Comparison of ENCODE assay signal across 8 cellular contexts in the genomic region with DNA sequence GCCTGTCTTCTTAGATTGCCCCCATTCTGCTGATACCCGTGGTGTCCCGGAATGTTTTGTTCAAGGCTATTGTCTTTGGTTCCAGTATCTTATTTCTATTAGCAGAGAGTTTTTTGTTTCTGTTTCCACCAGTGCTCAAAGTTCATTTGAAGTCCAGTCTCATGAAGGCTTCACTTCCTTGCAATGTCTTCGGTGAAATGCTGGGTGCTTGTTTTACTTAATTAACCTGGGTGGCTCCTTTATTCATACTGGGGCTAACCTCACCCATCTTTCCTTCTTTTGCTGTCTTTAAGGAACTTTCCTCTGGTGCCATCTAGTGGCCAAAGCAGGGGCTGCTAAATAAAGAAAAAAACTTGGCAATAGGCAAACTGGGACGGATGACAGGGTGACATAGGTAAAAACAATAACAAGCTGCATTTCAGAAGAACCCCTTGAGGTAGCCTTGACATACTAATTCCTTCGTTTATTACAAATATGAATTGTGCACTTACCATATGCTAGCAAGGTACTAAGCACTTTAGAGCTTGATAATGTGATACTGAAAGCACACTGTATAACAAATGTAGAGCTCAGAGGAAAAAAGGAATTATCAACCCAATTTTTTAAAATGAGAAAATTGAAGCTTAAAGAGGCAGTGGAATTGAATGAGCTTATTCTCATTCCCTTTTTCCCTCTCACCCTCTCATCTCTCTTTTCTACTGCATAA. TPM values are rescaled to one million over a fixed set of nuclear protein-coding genes. Genes with fewer than 3 reads are reported as not detected.
DNase-seq lines count a peak whose midpoint lies in the region; ATAC-seq, FAIRE-seq and TF ChIP-seq lines count a peak whose summit lies in the region.

No MANE protein-coding gene starts in this region.

- no peaks in the 10 kb centered on the region for H3K79me2 ChIP-seq in GM12878 (ENCODE audit: control insufficient read depth, insufficient read depth, low read length)

- H2AFZ ChIP-seq in GM12878 (ENCODE audit: control insufficient read depth, low read depth, low read length), result peak overlapping the region; percentile 54

- RAD21 ChIA-PET in GM12878 (lab: Charles Lee; ENCODE audit: unreplicated experiment), result interaction anchor here (0.6 to 6.2 kb wide), 26 partner anchors 11 to 523 kb away, joined by 3 to 57 read pairs (median 4); no protein-coding TSS in a partner anchor

- SMC1A ChIA-PET in GM12878 (lab: Charles Lee; ENCODE audit: uncharacterized antibody, unreplicated experiment), result interaction anchor here (0.6 to 7.2 kb wide), 25 partner anchors 11 to 565 kb away, joined by 3 to 109 read pairs (median 3); a partner anchor contains a TSS

- no peaks in the 10 kb centered on the region for H3K36me3 ChIP-seq in GM12878 (ENCODE audit: control insufficient read depth in 2 of 2, insufficient read depth in 2 of 2, low read length in 1 of 2)

- H4K20me1 ChIP-seq in GM12878 (ENCODE audit: control insufficient read depth, insufficient read depth), result no peaks in the 10 kb centered on the region

- no peaks in the 10 kb centered on the region for H3K4me1 ChIP-seq in GM12878 (ENCODE audit: control insufficient read depth, insufficient read depth, low read length)

- in situ Hi-C loops in GM12878 (cut with MboI), result loop anchor here (5.0 to 10.0 kb wide), 3 partner anchors 92 to 519 kb away; a partner anchor contains a TSS

- TF ChIP-seq RAD21 in GM12878 (IDR thresholded peaks at IDR 0.05; ENCODE audit: insufficient read depth, low read depth, low read length), result peak; percentile 99

- FAIRE-seq in GM12891 (lab: Jason Lieb, UNC) (peak; percentile 84), TTC549 (lab: Jason Lieb, UNC) (peak; percentile 43), GM12878 (lab: Jason Lieb, UNC) (peak; percentile 86)

- TF ChIP-seq CTCF in GM12878 (IDR thresholded peaks at IDR 0.05 in 2 of 3, conservative IDR thresholded peaks at IDR 0.05 in 1 of 3; ENCODE audit: control insufficient read depth in 2 of 3, extremely low read depth in 1 of 3, insufficient read depth in 1 of 3, low read depth in 3 of 3, low read length in 3 of 3), result peak; percentile 82 to 91 (median 90)

- POLR2A ChIA-PET in GM12878 (lab: Charles Lee), result no interaction called here

- ATAC-seq in HG02938 (IDR thresholded peaks at IDR 0.05; ENCODE audit: unreplicated experiment) (peak; percentile 68), GM12878 (peak; percentile 91), GM19467 (IDR thresholded peaks at IDR 0.05; ENCODE audit: unreplicated experiment) (no peak)

- no peak overlapping the region for H3K4me3 ChIP-seq in GM12878

- TF ChIP-seq POLR2A in GM12891 (IDR thresholded peaks at IDR 0.05; ENCODE audit: low read depth, low read length) (no peak), GM12878 (IDR thresholded peaks at IDR 0.05; ENCODE audit: low read depth, low read length) (no peak)

- CTCF ChIA-PET in GM12878 (lab: Yijun Ruan, JAX), result interaction anchor here (0.6 to 4.3 kb wide), 38 partner anchors 11 to 1361 kb away, joined by 3 to 111 read pairs (median 4); a partner anchor contains a TSS

- no peak overlapping the region for H3K27ac ChIP-seq in GM12878 (ENCODE audit: control insufficient read depth, insufficient read depth)

- WGBS in GM12878 (ENCODE audit: insufficient coverage, insufficient replicate concordance, low lambda C conversion rate, missing lambda C conversion rate), result 48% methylated on average over 5 of the region's 5 CpGs

- no peak overlapping the region for H3K9ac ChIP-seq in GM12878 (ENCODE audit: control insufficient read depth, insufficient read depth, low read length)

- H3K4me2 ChIP-seq in GM12878 (ENCODE audit: control insufficient read depth, insufficient read depth), result no peak overlapping the region

- H3K9me3 ChIP-seq in GM12878 (replicated peaks; ENCODE audit: control insufficient read depth, insufficient read depth, low read length), result no peaks in the 10 kb centered on the region

- DNase-seq in GM12891 (ENCODE audit: insufficient read length, low spot score) (no peak), NCI-H2029 treated with DMSO at 0.1 percent for 48 hours (lab: John Stamatoyannopoulos, UW) (peak; percentile 25), GM12878 (ENCODE audit: low read depth, low spot score) (peak; percentile 59), iPS-NIHi7 (ENCODE audit: extremely low spot score) (peak; percentile 63)
- peak; percentile 61 to 80 (median 61) for DNase-seq in stimulated activated CD4-positive, alpha-beta T cell treated with anti-CD3 and anti-CD28 coated beads, Interleukin-12 subunit alpha, Interleukin-12 subunit beta, amount 100 ng/mL, for 48 hours (ENCODE audit: low read depth in 2 of 3, low spot score in 1 of 3)

- TF ChIP-seq EP300 in GM12878 (IDR thresholded peaks at IDR 0.05; ENCODE audit: borderline replicate concordance in 1 of 2, control insufficient read depth in 1 of 2, low read depth in 2 of 2, low read length in 2 of 2), result no peak

- H3K27me3 ChIP-seq in GM12878 (replicated peaks in 1 of 2; ENCODE audit: control insufficient read depth in 2 of 2, insufficient read depth in 2 of 2, low read length in 1 of 2), result no peaks in the 10 kb centered on the region

- BruUV-seq in GM12878 (replicated peaks; lab: Mats Ljungman, UMichigan), result no TSS peak

- intact Hi-C loops in GM12878 (cut with micrococcal nuclease; ENCODE audit: unreplicated experiment), result loop anchor here (1.0 to 5.0 kb wide), 6 partner anchors 47 to 521 kb away; no protein-coding TSS in a partner anchor

TF ChIP-seq in GM12891, 5 proteins besides CTCF, POLR2A, EP300 and RAD21:
- no peak for TF ChIP-seq TAF1 (IDR thresholded peaks at IDR 0.05; ENCODE audit: low read depth, low read length)
- TF ChIP-seq PAX5 (IDR thresholded peaks at IDR 0.05; ENCODE audit: insufficient read depth, low read length, severe bottlenecking), result no peak
- TF ChIP-seq POLR2AphosphoS5 (IDR thresholded peaks at IDR 0.05; ENCODE audit: low read depth, low read length), result no peak
- TF ChIP-seq SPI1 (IDR thresholded peaks at IDR 0.05; ENCODE audit: low read depth, low read length), result no peak
- TF ChIP-seq POU2F2 (IDR thresholded peaks at IDR 0.05; ENCODE audit: low read depth, low read length), result no peak

TF ChIP-seq in GM12878, 131 proteins besides CTCF, POLR2A, EP300 and RAD21:
- no peak for TF ChIP-seq WRNIP1 (IDR thresholded peaks at IDR 0.05; ENCODE audit: borderline replicate concordance, low read depth, low read length)
- TF ChIP-seq ATF7 (IDR thresholded peaks at IDR 0.05; ENCODE audit: low read depth), result 0 out of 2 replicates have a peak, but pooled peaks have one; percentile 20
- peak; percentile 90; the same call in 1 of the 2 replicates for TF ChIP-seq SMC3 (IDR thresholded peaks at IDR 0.05; ENCODE audit: borderline replicate concordance, low read length)
- peak; percentile 48 for TF ChIP-seq SMARCA5 (IDR thresholded peaks at IDR 0.05)
- peak; percentile 40; the same call in 1 of the 3 replicates for TF ChIP-seq POU2F2 (IDR thresholded peaks at IDR 0.05; ENCODE audit: borderline replicate concordance, low read depth, low read length)
- TF ChIP-seq ZNF384 (IDR thresholded peaks at IDR 0.05; ENCODE audit: borderline replicate concordance, low read depth, low read length), result peak; percentile 82
- TF ChIP-seq IKZF2 (IDR thresholded peaks at IDR 0.05), result 0 out of 4 replicates have a peak, but pooled peaks of 1 of the 2 experiments have one; percentile 15
- 0 out of 2 replicates have a peak, but pooled peaks have one; percentile 20 for TF ChIP-seq STAT3 (IDR thresholded peaks at IDR 0.05; ENCODE audit: low read depth, low read length)
- TF ChIP-seq SPI1 (IDR thresholded peaks at IDR 0.05; ENCODE audit: borderline replicate concordance, insufficient read depth, low read depth, low read length), result no peak
- TF ChIP-seq, protein P1, sequence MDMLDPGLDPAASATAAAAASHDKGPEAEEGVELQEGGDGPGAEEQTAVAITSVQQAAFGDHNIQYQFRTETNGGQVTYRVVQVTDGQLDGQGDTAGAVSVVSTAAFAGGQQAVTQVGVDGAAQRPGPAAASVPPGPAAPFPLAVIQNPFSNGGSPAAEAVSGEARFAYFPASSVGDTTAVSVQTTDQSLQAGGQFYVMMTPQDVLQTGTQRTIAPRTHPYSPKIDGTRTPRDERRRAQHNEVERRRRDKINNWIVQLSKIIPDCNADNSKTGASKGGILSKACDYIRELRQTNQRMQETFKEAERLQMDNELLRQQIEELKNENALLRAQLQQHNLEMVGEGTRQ (IDR thresholded peaks at IDR 0.05; ENCODE audit: borderline replicate concordance, low read depth, low read length), result no peak
- TF ChIP-seq NBN (IDR thresholded peaks at IDR 0.05), result 0 out of 2 replicates have a peak, but pooled peaks have one; percentile 35
- 0 out of 2 replicates have a peak, but pooled peaks have one; percentile 33 for TF ChIP-seq FOXM1 (IDR thresholded peaks at IDR 0.05; ENCODE audit: low read depth, low read length)

RNA-seq across cellular contexts. Expression of a gene that starts 2.8 kb away (rescaled TPM):
- polyA plus RNA-seq in GM12891 (2012; ENCODE audit: low read depth, missing spikeins), result not detected
- total RNA-seq in GM12878 (2013; cell fraction: nucleolus; rRNA removed), result not detected in 2 replicates
- not detected in 2 replicates for total RNA-seq in GM12878 (2014; rRNA removed)
- not detected in 2 replicates for total RNA-seq in GM12878 (2014; rRNA removed; fragmentation: Illumina TruSeq; extraction: Trizol)
- total RNA-seq in GM12878 (2021), result not detected in 2 replicates
- polyA plus RNA-seq in GM12878 (2011; ENCODE audit: low read depth), result not detected
- polyA plus RNA-seq in GM12878 (2011; rRNA removed), result not detected in 2 replicates
- polyA plus RNA-seq in GM12878 (2011; cell fraction: cytosol; rRNA removed), result not detected in 2 replicates
- polyA plus RNA-seq in GM12878 (2011; cell fraction: nucleus; rRNA removed), result not detected in 2 replicates
- not detected in 2 replicates for polyA plus RNA-seq in GM12878 (2012)
- polyA plus RNA-seq in GM12878 (2014; fragmentation: Illumina TruSeq; extraction: Trizol), result not detected in 2 replicates
- polyA plus RNA-seq in GM12878 (2014; fragmentation: Nextera tagmentation; extraction: Ambion mirVana), result not detected
- polyA plus RNA-seq in GM12878 (2014; rRNA removed), result not detected in 2 replicates
- polyA plus RNA-seq in GM12878 (2016; fragmentation: Nextera tagmentation; extraction: Ambion mirVana), result not detected
- polyA minus RNA-seq in GM12878 (2011; rRNA and poly(A)+ RNA removed), result not detected in 2 replicates
- polyA minus RNA-seq in GM12878 (2011; cell fraction: cytosol; rRNA and poly(A)+ RNA removed), result not detected in 2 replicates
- polyA minus RNA-seq in GM12878 (2011; cell fraction: nucleus; rRNA and poly(A)+ RNA removed), result not detected in 2 replicates
